Comparison of ENCODE assay signal across 22 cellular contexts in the genomic region with DNA sequence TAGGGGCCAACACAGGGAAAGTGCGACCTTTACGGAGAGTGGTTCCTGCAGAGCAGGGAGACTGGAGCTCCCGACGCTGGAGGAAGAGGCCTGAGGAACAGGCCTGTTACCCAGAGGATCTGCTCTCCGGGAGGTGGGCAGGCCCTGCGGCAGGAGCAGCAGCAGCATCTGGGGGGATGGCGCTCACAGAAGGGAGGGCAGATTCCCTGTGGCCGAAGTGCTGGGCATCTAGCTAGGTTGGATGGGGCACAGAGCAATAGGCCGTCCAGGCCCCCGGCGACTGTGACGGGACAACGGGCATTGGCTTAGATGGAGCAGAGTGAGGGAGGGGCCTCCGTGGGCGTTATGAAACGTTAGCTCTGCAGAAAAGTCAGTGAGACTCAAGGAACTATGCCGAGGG.
DNase-seq lines count a peak whose midpoint lies in the region; ATAC-seq and TF ChIP-seq lines count a peak whose summit lies in the region.
"Had no signal": no experiment of that assay in that cellular context is flagged by ENCODE, and none has a peak within 500 bp of the region (broad histone marks: within the 10 kb centered on the region; RNA-seq: fewer than 3 reads in every experiment).

No MANE protein-coding gene starts in this region.

- H4K91ac ChIP-seq in neuronal stem cell (ENCODE audit: low read depth, low read length, poor library complexity) = no peak overlapping the region

- H3K36me3 ChIP-seq in heart left ventricle (no peaks in the 10 kb centered on the region), neuronal stem cell (replicated peaks in 1 of 2; ENCODE audit: control insufficient read depth in 2 of 2, insufficient read depth in 2 of 2, low read length in 2 of 2) (no peaks in the 10 kb centered on the region), gastrocnemius medialis (no peaks in the 10 kb centered on the region)
- H3K36me3 ChIP-seq: BLaER1 had no signal

- no peak for TF ChIP-seq CTCF in heart left ventricle (IDR thresholded peaks at IDR 0.05)
- no peak for TF ChIP-seq CTCF in neural crest cell (conservative IDR thresholded peaks at IDR 0.05)
- TF ChIP-seq CTCF in gastrocnemius medialis (IDR thresholded peaks at IDR 0.05 in 4 of 5, conservative IDR thresholded peaks at IDR 0.05 in 1 of 5) = no peak

- no peak overlapping the region for H4K8ac ChIP-seq in neuronal stem cell (ENCODE audit: low read depth, low read length)

- H3K4me1 ChIP-seq in heart left ventricle = no peaks in the 10 kb centered on the region
- H3K4me1 ChIP-seq in neuronal stem cell (ENCODE audit: control insufficient read depth in 2 of 2, insufficient read depth in 1 of 2, low read depth in 1 of 2, low read length in 2 of 2) = peaks cover 0 to 6% of the 10 kb centered on the region in 2 donors
- no peaks in the 10 kb centered on the region for H3K4me1 ChIP-seq in gastrocnemius medialis
- H3K4me1 ChIP-seq: A549 had no signal

- peaks cover 40% of the 10 kb centered on the region for H3K27me3 Mint-ChIP-seq in neural crest cell (ENCODE audit: low read depth)
- H3K27me3 Mint-ChIP-seq in stimulated activated naive CD8-positive, alpha-beta T cell treated with anti-CD3 and anti-CD28 coated beads, Interleukin-15, amount 100 ng/mL, for 72 hours = no peaks in the 10 kb centered on the region
- H3K27me3 Mint-ChIP-seq: CD4-positive, CD25-positive, alpha-beta regulatory T cell; CD8-positive, alpha-beta memory T cell had no signal

- H3K23ac ChIP-seq in neuronal stem cell (ENCODE audit: low read depth, low read length, poor library complexity) = no peak overlapping the region

- H3K27ac ChIP-seq in heart left ventricle (no peak overlapping the region), neuronal stem cell (replicated peaks; ENCODE audit: low read length) (no peak overlapping the region), temporal lobe (ENCODE audit: low read depth, low read length) (peak overlapping the region; percentile 17), gastrocnemius medialis (no peak overlapping the region)
- H3K27ac ChIP-seq: 22Rv1, A549, BLaER1 had no signal

- no peak overlapping the region for H2BK15ac ChIP-seq in neuronal stem cell (ENCODE audit: low read length)

- peak; percentile 33 for DNase-seq in Right ventricle myocardium inferior (ENCODE audit: missing footprints)
- no peak for DNase-seq in heart left ventricle
- DNase-seq in neural crest cell (ENCODE audit: low read depth, low spot score) = no peak
- no peak for DNase-seq in neuronal stem cell (ENCODE audit: low spot score)
- no peak for DNase-seq in RPMI8226
- DNase-seq in stimulated activated naive CD8-positive, alpha-beta T cell treated with anti-CD3 and anti-CD28 coated beads, Interleukin-15, amount 100 ng/mL, for 72 hours = no peak
- no peak for DNase-seq in gastrocnemius medialis
- DNase-seq: BE2C; CD4-positive, alpha-beta memory T cell; CD4-positive, CD25-positive, alpha-beta regulatory T cell; CD8-positive, alpha-beta memory T cell; COR-L47; DMS 273 treated with DMSO at 0.1 percent for 48 hours; DMS153; DMS53; DMS79 treated with DMSO at 0.1 percent for 48 hours; GF-D8 had no signal

- no peak overlapping the region for H3K4me3 Mint-ChIP-seq in neural crest cell
- H3K4me3 Mint-ChIP-seq in stimulated activated naive CD8-positive, alpha-beta T cell treated with anti-CD3 and anti-CD28 coated beads, Interleukin-15, amount 100 ng/mL, for 72 hours = no peak overlapping the region
- H3K4me3 Mint-ChIP-seq: CD14-positive monocyte; CD4-positive, alpha-beta memory T cell; CD4-positive, CD25-positive, alpha-beta regulatory T cell; CD8-positive, alpha-beta memory T cell had no signal

- no peak overlapping the region for H3K4me2 ChIP-seq in neuronal stem cell (ENCODE audit: insufficient read depth, low read length, poor library complexity, severe bottlenecking)
- H3K4me2 ChIP-seq: A549, BLaER1 had no signal

- 70 to 75% (median 72%) methylated on average over 17 of the region's 17 CpGs for WGBS in heart left ventricle, 4 donors
- WGBS in neuronal stem cell (ENCODE audit: extremely low coverage in 2 of 2, insufficient read length in 2 of 2, insufficient replicate concordance in 1 of 2), 2 donors = no CpG with 5 or more reads among the region's 17 CpGs

- H3K18ac ChIP-seq in neuronal stem cell (ENCODE audit: low read length) = no peak overlapping the region

- H2BK120ac ChIP-seq in neuronal stem cell (ENCODE audit: low read depth, low read length) = no peak overlapping the region

- peak overlapping the region; percentile 13 for H3K9ac ChIP-seq in neuronal stem cell (ENCODE audit: low read depth, low read length, poor library complexity)
- H3K9ac ChIP-seq: BLaER1 had no signal

- in situ Hi-C loops in gastrocnemius medialis (cut with MboI; ENCODE audit: low sequenced_read_pairs in 4 of 4) = no loop called here

- peak overlapping the region; percentile 27 for H3K27ac Mint-ChIP-seq in neural crest cell (ENCODE audit: unreplicated experiment)
- no peak overlapping the region for H3K27ac Mint-ChIP-seq in stimulated activated naive CD8-positive, alpha-beta T cell treated with anti-CD3 and anti-CD28 coated beads, Interleukin-15, amount 100 ng/mL, for 72 hours
- H3K27ac Mint-ChIP-seq: CD4-positive, alpha-beta memory T cell; CD4-positive, CD25-positive, alpha-beta regulatory T cell; CD8-positive, alpha-beta memory T cell had no signal

- H3K36me3 Mint-ChIP-seq in neural crest cell (ENCODE audit: low read depth) = no peaks in the 10 kb centered on the region
- H3K36me3 Mint-ChIP-seq: CD14-positive monocyte; CD4-positive, alpha-beta memory T cell; CD4-positive, CD25-positive, alpha-beta regulatory T cell; CD8-positive, alpha-beta memory T cell had no signal

- no peak overlapping the region for H2AFZ ChIP-seq in neuronal stem cell (ENCODE audit: low read length)

- H2AK5ac ChIP-seq in neuronal stem cell (ENCODE audit: low read depth, low read length) = no peak overlapping the region

- no peak overlapping the region for H2BK12ac ChIP-seq in neuronal stem cell (ENCODE audit: low read length)

- H3K9me3 ChIP-seq in heart left ventricle (peaks cover 0 to 8% (median 0%) of the 10 kb centered on the region in 12 donors), neuronal stem cell (replicated peaks in 1 of 2; ENCODE audit: control insufficient read depth in 2 of 2, insufficient read depth in 1 of 2, low read depth in 1 of 2, low read length in 2 of 2) (no peaks in the 10 kb centered on the region), gastrocnemius medialis (no peaks in the 10 kb centered on the region)
- H3K9me3 ChIP-seq: A549, BE2C had no signal

- H3K79me1 ChIP-seq in neuronal stem cell (ENCODE audit: low read depth, low read length) = no peaks in the 10 kb centered on the region

- no peaks in the 10 kb centered on the region for H3K9me3 Mint-ChIP-seq in neural crest cell
- H3K9me3 Mint-ChIP-seq in stimulated activated naive CD8-positive, alpha-beta T cell treated with anti-CD3 and anti-CD28 coated beads, Interleukin-15, amount 100 ng/mL, for 72 hours = peaks cover 0 to 7% of the 10 kb centered on the region in 2 donors

- no peak overlapping the region for H2BK5ac ChIP-seq in neuronal stem cell (ENCODE audit: low read length)

- TF ChIP-seq POLR2A in heart left ventricle (IDR thresholded peaks at IDR 0.05) (no peak), gastrocnemius medialis (IDR thresholded peaks at IDR 0.05) (no peak)

- ATAC-seq in Right ventricle myocardium inferior (no peak), heart left ventricle (no peak), gastrocnemius medialis (no peak)
- ATAC-seq in stimulated activated naive CD8-positive, alpha-beta T cell treated with anti-CD3 and anti-CD28 coated beads, Interleukin-15, amount 100 ng/mL, for 72 hours = no peak
- ATAC-seq: A549 had no signal

- H3K27me3 ChIP-seq in heart left ventricle = peaks cover 0 to 34% (median 0%) of the 10 kb centered on the region in 9 donors
- peaks cover 0 to 38% (median 0%) of the 10 kb centered on the region in 3 experiments for H3K27me3 ChIP-seq in neuronal stem cell (ENCODE audit: control insufficient read depth in 3 of 3, insufficient read depth in 3 of 3, low read depth in 1 of 3, low read length in 3 of 3)
- H3K27me3 ChIP-seq in gastrocnemius medialis = peaks cover 0 to 2% (median 0%) of the 10 kb centered on the region in 3 donors
- H3K27me3 ChIP-seq: BE2C had no signal

- H3K14ac ChIP-seq in neuronal stem cell (ENCODE audit: low read length) = no peak overlapping the region

- H3K4me3 ChIP-seq in heart left ventricle (no peak overlapping the region), neuronal stem cell (ENCODE audit: low read length in 2 of 2) (no peak overlapping the region), gastrocnemius medialis (no peak overlapping the region)
- H3K4me3 ChIP-seq: A549, BLaER1 had no signal

- peaks cover 19% of the 10 kb centered on the region for H3K4me1 Mint-ChIP-seq in neural crest cell
- no peaks in the 10 kb centered on the region for H3K4me1 Mint-ChIP-seq in stimulated activated naive CD8-positive, alpha-beta T cell treated with anti-CD3 and anti-CD28 coated beads, Interleukin-15, amount 100 ng/mL, for 72 hours
- H3K4me1 Mint-ChIP-seq: CD14-positive monocyte; CD4-positive, alpha-beta memory T cell; CD8-positive, alpha-beta memory T cell had no signal

- no peak overlapping the region for H3K4ac ChIP-seq in neuronal stem cell (ENCODE audit: low read length)

- intact Hi-C loops in Right ventricle myocardium inferior (cut with DNase I) = no loop called here
- intact Hi-C loops in heart left ventricle (cut with DNase I) = no loop called here
- intact Hi-C loops in gastrocnemius medialis (cut with DNase I; ENCODE audit: low total_unique reads) = no loop called here
